Comparison of ENCODE assay signal across 8 cellular contexts in genomic region chr1:120558303-120559060, GRCh38.
DNase-seq lines count a peak whose midpoint lies in the region; ATAC-seq and TF ChIP-seq lines count a peak whose summit lies in the region.
"Not testable (repeated sequence)": the region's sequence is repeated elsewhere in the genome, so short reads cannot be mapped to it uniquely, and the experiment has no call there.

No MANE protein-coding gene starts in this region.

- not testable (repeated sequence) for H3K9me2 ChIP-seq in hepatocyte (replicated peaks; ENCODE audit: insufficient read depth)

- H3K4me2 ChIP-seq in hepatocyte = not testable (repeated sequence)

- WGBS in hepatocyte (ENCODE audit: low lambda C conversion rate, missing lambda C conversion rate) = 1% methylated on average over 15 of the region's 72 CpGs
- WGBS in transverse colon (ENCODE audit: low coverage in 1 of 2), 2 donors = 0% methylated on average over 4 of the region's 72 CpGs; no CpG with 5 or more reads in 1 of the 2 donors

- H3K27ac Mint-ChIP-seq in progenitor cell of endocrine pancreas = not testable (repeated sequence)

- ATAC-seq in GM18517 (IDR thresholded peaks at IDR 0.05; ENCODE audit: unreplicated experiment) (peak; percentile 85), HG02943 (IDR thresholded peaks at IDR 0.05; ENCODE audit: low read depth, unreplicated experiment) (peak; percentile 82)

- not testable (repeated sequence) for H3K36me3 Mint-ChIP-seq in progenitor cell of endocrine pancreas (ENCODE audit: insufficient read depth)

- not testable (repeated sequence) for TF ChIP-seq EP300 in transverse colon (IDR thresholded peaks at IDR 0.05; ENCODE audit: low read depth)

- TF ChIP-seq CTCF in astrocyte of the cerebellum (IDR thresholded peaks at IDR 0.05; ENCODE audit: low read depth, low read length, missing control alignments); hepatocyte (IDR thresholded peaks at IDR 0.05; ENCODE audit: poor library complexity); progenitor cell of endocrine pancreas (IDR thresholded peaks at IDR 0.05; ENCODE audit: unreplicated experiment); transverse colon (IDR thresholded peaks at IDR 0.05): not testable (repeated sequence)

- intact Hi-C loops in transverse colon (cut with DNase I; ENCODE audit: low total_unique reads) = not testable (repeated sequence)

- not testable (repeated sequence) for H3K36me3 ChIP-seq in hepatocyte (replicated peaks; ENCODE audit: insufficient read depth, low read depth); transverse colon

- not testable (repeated sequence) for H3K4me1 ChIP-seq in hepatocyte (ENCODE audit: insufficient read depth); transverse colon

- not testable (repeated sequence) for H4K20me1 ChIP-seq in hepatocyte (ENCODE audit: insufficient read depth, poor library complexity, severe bottlenecking)

- not testable (repeated sequence) for H3K9me3 ChIP-seq in hepatocyte (ENCODE audit: low read depth); transverse colon

- not testable (repeated sequence) for H2AFZ ChIP-seq in hepatocyte

- H3K4me3 Mint-ChIP-seq in progenitor cell of endocrine pancreas (ENCODE audit: low read depth) = peak overlapping the region; percentile 56

- H3K9me3 Mint-ChIP-seq in progenitor cell of endocrine pancreas (ENCODE audit: low read depth) = not testable (repeated sequence)

- in situ Hi-C loops in astrocyte of the cerebellum (cut with HindIII; ENCODE audit: low sequenced_read_pairs); transverse colon (cut with MboI; ENCODE audit: low pct_ligation_motif_present in 1 of 4, low pct_unique_long_range_greater_than_20kb in 1 of 4, low sequenced_read_pairs in 3 of 4): not testable (repeated sequence)

- H3K27me3 ChIP-seq in hepatocyte, transverse colon: not testable (repeated sequence)

- H3K4me1 Mint-ChIP-seq in progenitor cell of endocrine pancreas (ENCODE audit: low read depth) = not testable (repeated sequence)

- DNase-seq in NCI-H146 treated with DMSO at 0.1 percent for 48 hours (lab: John Stamatoyannopoulos, UW; ENCODE audit: unreplicated experiment) = peak; percentile 28
- peak; percentile 55 for DNase-seq in UCSD-AML1 (lab: John Stamatoyannopoulos, UW; ENCODE audit: unreplicated experiment)
- not testable (repeated sequence) for DNase-seq in astrocyte of the cerebellum (ENCODE audit: low read depth)
- DNase-seq in hepatocyte (ENCODE audit: low spot score) = peak; percentile 76
- peak; percentile 59 for DNase-seq in progenitor cell of endocrine pancreas (ENCODE audit: low spot score, unreplicated experiment)
- DNase-seq in transverse colon = peak; percentile 78

- H3K27ac ChIP-seq in hepatocyte (peak overlapping the region; percentile 66), transverse colon (peak overlapping the region; percentile 77 to 83 (median 83))

- peak; percentile 25 for TF ChIP-seq POLR2A in transverse colon (IDR thresholded peaks at IDR 0.05)

- not testable (repeated sequence) for H3K27me3 Mint-ChIP-seq in progenitor cell of endocrine pancreas

- H3K4me3 ChIP-seq in astrocyte of the cerebellum (ENCODE audit: low read depth, low read length) (peak overlapping the region; percentile 49), transverse colon (peak overlapping the region; percentile 34 to 59 (median 50))
- H3K4me3 ChIP-seq in hepatocyte = not testable (repeated sequence)

- H3K79me2 ChIP-seq in hepatocyte = not testable (repeated sequence)
